Comparison of ENCODE assay signal across 1 cellular context in genomic region chr9:16928179-16928945, GRCh38.
TF ChIP-seq lines count a peak whose summit lies in the region.

No MANE protein-coding gene starts in this region.

TF ChIP-seq in H1, 55 proteins besides CTCF, POLR2A, EP300 and RAD21 (continued from another document):
- TF ChIP-seq USF2 (IDR thresholded peaks at IDR 0.05; ENCODE audit: low read length) = no peak
- no peak for TF ChIP-seq SIN3A (conservative IDR thresholded peaks at IDR 0.05 in 1 of 2, IDR thresholded peaks at IDR 0.05 in 1 of 2; ENCODE audit: low read depth in 1 of 2, low read length in 2 of 2)
- TF ChIP-seq CREB1 (IDR thresholded peaks at IDR 0.05) = no peak
TF ChIP-seq in H1: peak in this region for 0.
